ENCODE assay signal across 12 cellular contexts in the genomic region with DNA sequence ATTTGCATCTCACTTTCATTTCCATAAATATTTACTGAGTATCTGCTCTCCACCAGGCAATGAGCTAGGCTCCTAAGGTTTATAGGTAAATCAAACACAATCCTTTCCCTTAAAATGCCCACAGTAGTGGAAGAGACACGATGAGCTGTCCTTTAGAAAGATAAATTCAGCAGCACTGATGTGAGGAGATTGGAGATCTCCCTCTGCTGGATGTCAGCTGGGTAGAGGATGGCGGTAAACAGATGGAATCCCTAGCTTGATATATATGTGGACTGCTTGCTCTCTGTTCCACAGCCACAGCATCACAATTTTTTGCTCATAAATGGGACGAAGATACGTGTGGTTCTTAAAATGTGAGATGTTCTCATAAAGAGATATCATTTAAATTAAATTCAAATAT.
A peak's percentile ranks its signal among the peaks of the same experiment; 100 is the strongest.
DNase-seq lines count a peak whose midpoint lies in the region; ATAC-seq and TF ChIP-seq lines count a peak whose summit lies in the region.
"Had no signal": no experiment of that assay in that cellular context is flagged by ENCODE, and none has a peak within 500 bp of the region (broad histone marks: within the 10 kb centered on the region; RNA-seq: fewer than 3 reads in every experiment).

No MANE protein-coding gene starts in this region.

- peak; percentile 55 for ATAC-seq in mucosa of descending colon
- ATAC-seq: activated naive CD8-positive, alpha-beta T cell treated with anti-CD3 and anti-CD28 coated beads, Interleukin-2, amount 50 U/mL, for 24 hours; pancreas had no signal

- H3K9me3 ChIP-seq in GM23248 (ENCODE audit: low read depth) (no peaks in the 10 kb centered on the region), OCI-LY1 (ENCODE audit: low read length) (no peaks in the 10 kb centered on the region), mucosa of descending colon (no peaks in the 10 kb centered on the region)
- H3K9me3 ChIP-seq: pancreas had no signal

- H3K9ac ChIP-seq in GM23248, result no peak overlapping the region
- H3K9ac ChIP-seq in OCI-LY1 (ENCODE audit: low read length), result no peak overlapping the region

- H3K79me2 ChIP-seq in GM23248 (ENCODE audit: insufficient read depth) (no peaks in the 10 kb centered on the region), OCI-LY1 (ENCODE audit: insufficient read depth, low read length) (no peaks in the 10 kb centered on the region)

- H3K4me3 ChIP-seq in GM23248, result no peak overlapping the region
- H3K4me3 ChIP-seq in OCI-LY1 (ENCODE audit: low read depth, low read length, poor library complexity, severe bottlenecking), result no peak overlapping the region
- H3K4me3 ChIP-seq in mucosa of descending colon, result no peak overlapping the region
- H3K4me3 ChIP-seq: pancreas had no signal

- in situ Hi-C loops in GM23248 (cut with MboI), result no loop called here

- intact Hi-C loops in mucosa of descending colon (cut with DNase I, micrococcal nuclease), result no loop called here

- DNase-seq in GM23248, result peak; percentile 28
- peak; percentile 13 for DNase-seq in fibroblast of peridontal ligament (ENCODE audit: extremely low read depth)
- DNase-seq in mucosa of descending colon, result peak in 1 of 3 donors; percentile 17
- DNase-seq in activated CD8-positive, alpha-beta memory T cell treated with anti-CD3 and anti-CD28 coated beads, Interleukin-2, amount 50 U/mL, for 48 hours, result no peak
- no peak for DNase-seq in UCSD-AML1 (lab: John Stamatoyannopoulos, UW; ENCODE audit: unreplicated experiment)
- no peak for DNase-seq in EL
- no peak for DNase-seq in SIG-M5 treated with dmso at 0.1 percent for 504 hours (lab: John Stamatoyannopoulos, UW; ENCODE audit: unreplicated experiment)
- DNase-seq: activated CD4-positive, alpha-beta memory T cell treated with anti-CD3 and anti-CD28 coated beads for 36 hours; activated naive CD8-positive, alpha-beta T cell treated with anti-CD3 and anti-CD28 coated beads, Interleukin-2, amount 50 U/mL, for 24 hours; DMS79; pancreas had no signal

- no peaks in the 10 kb centered on the region for H3K9me2 ChIP-seq in GM23248 (ENCODE audit: insufficient read depth)
- no peaks in the 10 kb centered on the region for H3K9me2 ChIP-seq in OCI-LY1 (ENCODE audit: low read depth, low read length)

- H3K27ac ChIP-seq in GM23248, result no peak overlapping the region
- H3K27ac ChIP-seq in OCI-LY1 (ENCODE audit: low read depth, low read length, poor library complexity, severe bottlenecking), result no peak overlapping the region
- H3K27ac ChIP-seq: pancreas had no signal

- no peaks in the 10 kb centered on the region for H3K36me3 ChIP-seq in GM23248 (ENCODE audit: low read depth)
- no peaks in the 10 kb centered on the region for H3K36me3 ChIP-seq in OCI-LY1 (ENCODE audit: insufficient read depth, low read length)
- no peaks in the 10 kb centered on the region for H3K36me3 ChIP-seq in mucosa of descending colon (ENCODE audit: low read depth)
- H3K36me3 ChIP-seq: pancreas had no signal

- H3K4me2 ChIP-seq in GM23248 (ENCODE audit: unreplicated experiment) (no peak overlapping the region), OCI-LY1 (ENCODE audit: low read length) (no peak overlapping the region)

- H3F3A ChIP-seq in GM23248 (ENCODE audit: insufficient read depth) (no peaks in the 10 kb centered on the region), OCI-LY1 (ENCODE audit: insufficient read depth, low read length) (no peaks in the 10 kb centered on the region)

- H3K4me1 ChIP-seq in GM23248 (ENCODE audit: insufficient read depth) (no peaks in the 10 kb centered on the region), OCI-LY1 (ENCODE audit: insufficient read depth, low read length, severe bottlenecking) (peaks cover 14% of the 10 kb centered on the region), mucosa of descending colon (ENCODE audit: low read depth) (no peaks in the 10 kb centered on the region)
- H3K4me1 ChIP-seq: pancreas had no signal

- WGBS in GM23248 (ENCODE audit: low coverage in 1 of 2, low lambda C conversion rate in 2 of 2, missing lambda C conversion rate in 2 of 2), 2 experiments, result 25 to 33% methylated on average over 4 of the region's 4 CpGs

- H4K20me1 ChIP-seq in GM23248 (ENCODE audit: insufficient read depth), result no peaks in the 10 kb centered on the region
- H4K20me1 ChIP-seq in OCI-LY1 (ENCODE audit: insufficient read depth, low read length), result no peaks in the 10 kb centered on the region

- TF ChIP-seq CTCF in OCI-LY1 (IDR thresholded peaks at IDR 0.05; ENCODE audit: low read length), result peak; percentile 39
- no peak for TF ChIP-seq CTCF in mucosa of descending colon (IDR thresholded peaks at IDR 0.05)

- H3K27me3 ChIP-seq in GM23248 (replicated peaks; ENCODE audit: insufficient read depth), result peaks cover 14% of the 10 kb centered on the region; the same call in 1 of the 2 replicates
- H3K27me3 ChIP-seq in OCI-LY1 (ENCODE audit: insufficient read depth, low read length), result no peaks in the 10 kb centered on the region
- H3K27me3 ChIP-seq: pancreas had no signal

- H2AFZ ChIP-seq in GM23248 (no peak overlapping the region), OCI-LY1 (ENCODE audit: low read length) (0 out of 2 replicates have a peak overlapping the region, but pooled peaks have one; percentile 32)

Comparison
In these comparisons a context has a peak if more than half of its experiments do, and no peak if none do; other contexts are left out.
1. DNase-seq: peak in GM23248 (single experiment) and fibroblast of peridontal ligament (single experiment); none in activated CD8-positive, alpha-beta memory T cell treated with anti-CD3 and anti-CD28 coated beads, Interleukin-2, amount 50 U/mL, for 48 hours (single experiment), UCSD-AML1 (single experiment), EL (single experiment) and SIG-M5 treated with dmso at 0.1 percent for 504 hours (single experiment).